ENCODE assay signal across 8 cellular contexts in genomic region chr20:381581-382290, GRCh38. TPM values are rescaled to one million over a fixed set of nuclear protein-coding genes. Genes with fewer than 3 reads are reported as not detected.
DNase-seq lines count a peak whose midpoint lies in the region; ATAC-seq, FAIRE-seq and TF ChIP-seq lines count a peak whose summit lies in the region.

No MANE protein-coding gene starts in this region.

- in situ Hi-C loops in GM13976 (cut with MboI; ENCODE audit: low sequenced_read_pairs, unreplicated experiment) = no loop called here

- H3K27me3 ChIP-seq in WERI-Rb-1 (ENCODE audit: insufficient read depth, low read depth, severe bottlenecking) (no peaks in the 10 kb centered on the region), bronchial epithelial cell (ENCODE audit: control insufficient read depth, insufficient read depth, low read length) (no peaks in the 10 kb centered on the region), keratinocyte (ENCODE audit: control insufficient read depth, extremely low read depth, insufficient read depth, low read length) (no peaks in the 10 kb centered on the region)

- peak; percentile 73 for ATAC-seq in HG02642 (IDR thresholded peaks at IDR 0.05; ENCODE audit: poor library complexity, unreplicated experiment)

- peaks cover 48% of the 10 kb centered on the region for H3K79me2 ChIP-seq in keratinocyte (ENCODE audit: control insufficient read depth, insufficient read depth, low read length)

- FAIRE-seq in bronchial epithelial cell (lab: Jason Lieb, UNC) = no peak
- FAIRE-seq in keratinocyte (lab: Jason Lieb, UNC) = no peak

- dilution Hi-C loops in keratinocyte (cut with MboI; ENCODE audit: extremely low pct_ligation_motif_present, low sequenced_read_pairs) = no loop called here

- H4K20me1 ChIP-seq in keratinocyte (ENCODE audit: control insufficient read depth, extremely low read depth, insufficient read depth, low read length) = peaks cover 7% of the 10 kb centered on the region

- H2AFZ ChIP-seq in keratinocyte (ENCODE audit: control insufficient read depth, low read length) = no peak overlapping the region

- peaks cover 35% of the 10 kb centered on the region for H3K4me1 ChIP-seq in keratinocyte (ENCODE audit: control insufficient read depth, extremely low read depth, insufficient read depth, low read length)

- H3K4me3 ChIP-seq in WERI-Rb-1 (ENCODE audit: low read depth, low read length) (peak overlapping the region; percentile 70), bronchial epithelial cell (ENCODE audit: low read depth, low read length) (peak overlapping the region; percentile 91), keratinocyte (ENCODE audit: control insufficient read depth in 2 of 3, extremely low read depth in 1 of 3, insufficient read depth in 2 of 3, low read depth in 1 of 3, low read length in 3 of 3) (peak overlapping the region; percentile 66 to 88 (median 83))

- H3K9ac ChIP-seq in keratinocyte (ENCODE audit: control insufficient read depth, extremely low read depth, insufficient read depth, low read length) = peak overlapping the region; percentile 92

- H3K9me3 ChIP-seq in WERI-Rb-1 (ENCODE audit: severe bottlenecking) = no peaks in the 10 kb centered on the region
- no peaks in the 10 kb centered on the region for H3K9me3 ChIP-seq in keratinocyte (ENCODE audit: control insufficient read depth, low read depth, low read length)

- no peak for TF ChIP-seq CTCF in GM13976 (IDR thresholded peaks at IDR 0.05; ENCODE audit: borderline replicate concordance, control extremely low read depth, extremely low read depth, insufficient read depth, missing control alignments)
- TF ChIP-seq CTCF in WERI-Rb-1 (IDR thresholded peaks at IDR 0.05; ENCODE audit: low read depth, low read length) = no peak
- TF ChIP-seq CTCF in bronchial epithelial cell (IDR thresholded peaks at IDR 0.05; ENCODE audit: insufficient read depth, low read length, severe bottlenecking) = no peak
- TF ChIP-seq CTCF in keratinocyte (optimal IDR thresholded peaks at IDR 0.05 in 1 of 3, IDR thresholded peaks at IDR 0.05 in 1 of 3, conservative IDR thresholded peaks at IDR 0.05 in 1 of 3; ENCODE audit: extremely low read depth in 1 of 3, insufficient read depth in 2 of 3, low read length in 3 of 3) = no peak

- peak overlapping the region; percentile 95 for H3K4me2 ChIP-seq in keratinocyte (ENCODE audit: control insufficient read depth, extremely low read depth, insufficient read depth, low read depth, low read length)

- no peaks in the 10 kb centered on the region for H3K36me3 ChIP-seq in WERI-Rb-1
- H3K36me3 ChIP-seq in bronchial epithelial cell (ENCODE audit: control insufficient read depth, insufficient read depth, low read length) = peaks cover 24% of the 10 kb centered on the region
- H3K36me3 ChIP-seq in keratinocyte (ENCODE audit: control insufficient read depth in 2 of 2, extremely low read depth in 1 of 2, insufficient read depth in 2 of 2, low read length in 2 of 2) = peaks cover 11 to 29% of the 10 kb centered on the region in 2 experiments

- H3K9me1 ChIP-seq in keratinocyte (ENCODE audit: control insufficient read depth, extremely low read depth, insufficient read depth, low read length) = no peaks in the 10 kb centered on the region

- H3K27ac ChIP-seq in WERI-Rb-1 = no peak overlapping the region
- H3K27ac ChIP-seq in keratinocyte (ENCODE audit: control insufficient read depth, insufficient read depth, low read length) = peak overlapping the region; percentile 87

- DNase-seq in GM13976 (ENCODE audit: low spot score) (peak; percentile 93), NCI-H1694 treated with DMSO at 0.1 percent for 48 hours (lab: John Stamatoyannopoulos, UW) (peak; percentile 38), WERI-Rb-1 (peak; percentile 78), bronchial epithelial cell (ENCODE audit: low read depth) (peak; percentile 38), keratinocyte (ENCODE audit: low read depth, low spot score) (no peak), NCI-H2029 treated with DMSO at 0.1 percent for 48 hours (lab: John Stamatoyannopoulos, UW) (no peak)
- DNase-seq in stimulated activated CD4-positive, alpha-beta T cell treated with anti-CD3 and anti-CD28 coated beads, Interleukin-1b, Interleukin-23, amount 100 ng/mL, for 4 hours (ENCODE audit: low read depth in 2 of 2) = peak; percentile 54 to 57

RNA-seq across cellular contexts. Expression of gene TRIB3, which starts 1.2 kb away (rescaled TPM):
- total RNA-seq in bronchial epithelial cell = 432 and 548 TPM in 2 replicates
- 52.6 to 68.4 TPM (median 57.6 TPM) in 3 replicates for polyA plus RNA-seq in keratinocyte
- 13.0 TPM for polyA plus RNA-seq in keratinocyte (2011; ENCODE audit: low read depth)
- 55.6 and 70.2 TPM in 2 replicates for polyA plus RNA-seq in keratinocyte (2011; cell fraction: cytosol; rRNA removed)
- polyA plus RNA-seq in keratinocyte (2011; cell fraction: nucleus; rRNA removed) = 36.6 and 44.0 TPM in 2 replicates
- 56.1 and 108 TPM in 2 replicates for polyA plus RNA-seq in keratinocyte (2012; ENCODE audit: low replicate concordance)
- polyA minus RNA-seq in keratinocyte = 52.9 to 56.4 TPM (median 53.6 TPM) in 3 replicates
- 103 TPM for polyA minus RNA-seq in keratinocyte (2011; cell fraction: cytosol; rRNA and poly(A)+ RNA removed)
- 29.4 and 35.6 TPM in 2 replicates for polyA minus RNA-seq in keratinocyte (2011; cell fraction: nucleus; rRNA and poly(A)+ RNA removed)

RNA-seq across cellular contexts. Expression of gene RBCK1, which starts 26.4 kb away (rescaled TPM):
- total RNA-seq in bronchial epithelial cell = 178 and 202 TPM in 2 replicates
- polyA plus RNA-seq in keratinocyte = 83.3 to 136 TPM (median 129 TPM) in 3 replicates
- 104 TPM for polyA plus RNA-seq in keratinocyte (2011; ENCODE audit: low read depth)
- polyA plus RNA-seq in keratinocyte (2011; cell fraction: cytosol; rRNA removed) = 94.2 and 135 TPM in 2 replicates
- polyA plus RNA-seq in keratinocyte (2011; cell fraction: nucleus; rRNA removed) = 162 and 239 TPM in 2 replicates
- polyA plus RNA-seq in keratinocyte (2012; ENCODE audit: low replicate concordance) = 131 and 169 TPM in 2 replicates
- 70.6 to 145 TPM (median 76.0 TPM) in 3 replicates for polyA minus RNA-seq in keratinocyte
- 137 TPM for polyA minus RNA-seq in keratinocyte (2011; cell fraction: cytosol; rRNA and poly(A)+ RNA removed)
- polyA minus RNA-seq in keratinocyte (2011; cell fraction: nucleus; rRNA and poly(A)+ RNA removed) = 72.8 and 74.5 TPM in 2 replicates

RNA-seq across cellular contexts. Expression of gene NRSN2, which starts 34.8 kb away (rescaled TPM):
- 2.1 and 4.4 TPM in 2 replicates for total RNA-seq in bronchial epithelial cell
- 10.4 to 29.0 TPM (median 14.0 TPM) in 3 replicates for polyA plus RNA-seq in keratinocyte
- polyA plus RNA-seq in keratinocyte (2011; ENCODE audit: low read depth) = 2.3 TPM
- polyA plus RNA-seq in keratinocyte (2011; cell fraction: cytosol; rRNA removed) = 12.5 and 32.8 TPM in 2 replicates
- 15.1 and 26.5 TPM in 2 replicates for polyA plus RNA-seq in keratinocyte (2011; cell fraction: nucleus; rRNA removed)
- polyA plus RNA-seq in keratinocyte (2012; ENCODE audit: low replicate concordance) = 10.6 and 21.1 TPM in 2 replicates
- 8.4 to 20.7 TPM (median 11.2 TPM) in 3 replicates for polyA minus RNA-seq in keratinocyte
- polyA minus RNA-seq in keratinocyte (2011; cell fraction: cytosol; rRNA and poly(A)+ RNA removed) = 18.6 TPM
- 9.5 and 10.2 TPM in 2 replicates for polyA minus RNA-seq in keratinocyte (2011; cell fraction: nucleus; rRNA and poly(A)+ RNA removed)

RNA-seq across cellular contexts. Expression of gene SOX12, which starts 56.4 kb away (rescaled TPM):
- total RNA-seq in bronchial epithelial cell = 0.90 and 3.4 TPM in 2 replicates
- 1.4 to 3.5 TPM (median 1.9 TPM) in 3 replicates for polyA plus RNA-seq in keratinocyte
- 0.54 TPM for polyA plus RNA-seq in keratinocyte (2011; ENCODE audit: low read depth)
- 1.7 and 3.5 TPM in 2 replicates for polyA plus RNA-seq in keratinocyte (2011; cell fraction: cytosol; rRNA removed)
- 5.4 and 7.0 TPM in 2 replicates for polyA plus RNA-seq in keratinocyte (2011; cell fraction: nucleus; rRNA removed)
- 3.0 and 8.8 TPM in 2 replicates for polyA plus RNA-seq in keratinocyte (2012; ENCODE audit: low replicate concordance)
- 1.2 to 4.6 TPM (median 1.3 TPM) in 3 replicates for polyA minus RNA-seq in keratinocyte
- polyA minus RNA-seq in keratinocyte (2011; cell fraction: cytosol; rRNA and poly(A)+ RNA removed) = 4.6 TPM
- 1.7 and 2.2 TPM in 2 replicates for polyA minus RNA-seq in keratinocyte (2011; cell fraction: nucleus; rRNA and poly(A)+ RNA removed)

Comparison
In these comparisons a context has a peak if more than half of its experiments do, and no peak if none do; other contexts are left out.
1. DNase-seq: peak in GM13976 (single experiment), NCI-H1694 treated with DMSO at 0.1 percent for 48 hours (single experiment), WERI-Rb-1 (single experiment), bronchial epithelial cell (single experiment) and stimulated activated CD4-positive, alpha-beta T cell treated with anti-CD3 and anti-CD28 coated beads, Interleukin-1b, Interleukin-23, amount 100 ng/mL, for 4 hours (2 of 2); none in keratinocyte (single experiment) and NCI-H2029 treated with DMSO at 0.1 percent for 48 hours (single experiment).
2. Peak in every context shown above with its lines, with median percentiles within 50 percentile points of each other: H3K4me3 ChIP-seq.